In the genomic region with DNA sequence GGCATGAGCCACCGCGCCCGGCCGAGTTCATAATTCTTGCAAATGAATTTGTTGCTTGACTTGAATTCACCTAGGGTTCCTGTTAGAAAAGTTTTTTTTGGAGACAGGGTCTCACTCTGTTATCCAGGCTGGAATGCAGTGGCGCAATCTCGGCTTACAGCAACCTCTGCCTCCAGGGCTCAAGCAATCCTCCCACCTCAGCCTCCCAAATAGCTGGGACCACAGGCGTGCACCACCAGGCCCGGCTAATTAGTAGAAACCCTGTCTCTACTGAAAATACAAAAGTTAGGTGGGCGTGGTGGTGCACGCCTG, we compare ENCODE assay signal across 8 cellular contexts.
"Had no signal": no experiment of that assay in that cellular context is flagged by ENCODE, and none has a peak within 500 bp of the region (broad histone marks: within the 10 kb centered on the region; RNA-seq: fewer than 3 reads in every experiment).

No MANE protein-coding gene starts in this region.

- FAIRE-seq: astrocyte, bronchial epithelial cell had no signal

- DNase-seq: activated effector memory CD4-positive, alpha-beta T cell treated with Interleukin-2 at 50 U/mL for 16 hours; activated T-cell treated with anti-CD3 and anti-CD28 coated beads, Interleukin-2, amount 50 U/mL, for 4 hours; hippocampal formation had no signal

- H3K27me3 ChIP-seq: tibial nerve, vagina had no signal

- H3K4me3 ChIP-seq: skin epidermis, tibial nerve, vagina had no signal

- H3K4me1 ChIP-seq: tibial nerve, vagina had no signal

- H3K36me3 ChIP-seq: tibial nerve, vagina had no signal

- H3K9me3 ChIP-seq: tibial nerve, vagina had no signal

- H3K27ac ChIP-seq: skin epidermis, tibial nerve, vagina had no signal
